ENCODE assay signal across 11 cellular contexts in the genomic region with DNA sequence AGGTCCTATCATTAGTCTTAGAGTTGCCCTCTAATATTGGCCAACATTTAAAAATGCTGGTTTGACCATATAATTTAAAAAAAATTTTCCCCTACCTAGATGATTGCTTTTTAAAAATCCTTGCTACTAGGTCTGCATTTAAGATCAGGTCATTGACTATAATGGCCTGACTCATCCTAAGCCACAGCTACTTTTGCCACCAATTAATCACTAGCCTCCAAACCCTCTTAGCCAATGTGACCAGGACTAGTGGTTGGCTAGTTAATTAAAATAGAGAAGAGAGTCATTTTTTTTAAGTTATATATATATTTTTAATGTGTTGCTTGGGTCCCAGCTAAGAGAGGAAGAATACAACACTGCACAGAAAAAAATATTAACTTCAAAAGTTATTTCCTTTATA.
"Had no signal": no experiment of that assay in that cellular context is flagged by ENCODE, and none has a peak within 500 bp of the region (broad histone marks: within the 10 kb centered on the region; RNA-seq: fewer than 3 reads in every experiment).

No MANE protein-coding gene starts in this region.

- ATAC-seq: activated T-cell treated with anti-CD3 and anti-CD28 coated beads, Interleukin-2, amount 50 U/mL, for 4 hours; naive thymus-derived CD4-positive, alpha-beta T cell had no signal

- DNase-seq: activated CD4-positive, alpha-beta memory T cell treated with anti-CD3 and anti-CD28 coated beads for 36 hours; activated effector memory CD4-positive, alpha-beta T cell treated with anti-CD3 and anti-CD28 coated beads, Interleukin-2, amount 50 U/mL, for 16 hours; activated naive CD8-positive, alpha-beta T cell treated with anti-CD3 and anti-CD28 coated beads for 36 hours; activated T-cell treated with anti-CD3 and anti-CD28 coated beads, Interleukin-2, amount 50 U/mL, for 4 hours; anterior cingulate cortex; colonic mucosa; kidney; naive thymus-derived CD4-positive, alpha-beta T cell; small intestine had no signal

- H3K4me3 ChIP-seq: colonic mucosa, hepatocyte, right atrium auricular region had no signal
